In genomic region chr17:18182978-18183333, GRCh38 we compare ENCODE assay signal across 8 cellular contexts. TPM values are rescaled to one million over a fixed set of nuclear protein-coding genes. Genes with fewer than 3 reads are reported as not detected.
A peak's percentile ranks its signal among the peaks of the same experiment; 100 is the strongest.
DNase-seq lines count a peak whose midpoint lies in the region; ATAC-seq lines count a peak whose summit lies in the region.

No MANE protein-coding gene starts in this region.

- POLR2A ChIA-PET in naive thymus-derived CD4-positive, alpha-beta T cell (lab: Charles Lee): interaction anchor here (0.7 to 4.1 kb wide), 11 partner anchors 13 to 210 kb away, joined by 3 to 29 read pairs (median 5); partner anchors contain the start of genes DRC3 and TOM1L2

- intact Hi-C loops in naive thymus-derived CD4-positive, alpha-beta T cell (cut with micrococcal nuclease): loop anchor here (1.0 to 10.0 kb wide), 16 partner anchors 25 to 1794 kb away; partner anchors contain the start of genes ATPAF2 (in 2 of the 2), DRC3 (in 2 of the 2), DRG2 (in 2 of the 2) and GID4 (in 2 of the 2)

- peaks cover 4 to 25% (median 8%) of the 10 kb centered on the region in 5 donors for H3K36me3 Mint-ChIP-seq in naive thymus-derived CD4-positive, alpha-beta T cell
- H3K36me3 Mint-ChIP-seq in stimulated activated naive B cell treated with anti-CD40 and anti-IgM and Interleukin-4, amounts not matched to agents 10 μg/mL and 1 μg/mL and 100 μg/mL, for 72 hours: peaks cover 17 to 26% of the 10 kb centered on the region in 2 donors

- H3K27ac Mint-ChIP-seq in naive thymus-derived CD4-positive, alpha-beta T cell: peak overlapping the region; percentile 96 to 99 (median 98)
- peak overlapping the region; percentile 100 for H3K27ac Mint-ChIP-seq in stimulated activated naive B cell treated with anti-CD40 and anti-IgM and Interleukin-4, amounts not matched to agents 10 μg/mL and 1 μg/mL and 100 μg/mL, for 72 hours

- peaks cover 0 to 3% (median 0%) of the 10 kb centered on the region in 5 donors for H3K27me3 Mint-ChIP-seq in naive thymus-derived CD4-positive, alpha-beta T cell
- no peaks in the 10 kb centered on the region for H3K27me3 Mint-ChIP-seq in stimulated activated naive B cell treated with anti-CD40 and anti-IgM and Interleukin-4, amounts not matched to agents 10 μg/mL and 1 μg/mL and 100 μg/mL, for 72 hours

- H3K4me3 Mint-ChIP-seq in naive thymus-derived CD4-positive, alpha-beta T cell: peak overlapping the region; percentile 83 to 99 (median 94)
- peak overlapping the region; percentile 85 to 87 for H3K4me3 Mint-ChIP-seq in stimulated activated naive B cell treated with anti-CD40 and anti-IgM and Interleukin-4, amounts not matched to agents 10 μg/mL and 1 μg/mL and 100 μg/mL, for 72 hours

- peaks cover 30 to 34% of the 10 kb centered on the region in 2 donors for H3K4me1 ChIP-seq in naive thymus-derived CD4-positive, alpha-beta T cell (ENCODE audit: control insufficient read depth in 2 of 2, insufficient read depth in 2 of 2, low read length in 2 of 2)

- peak; percentile 77 to 82 for DNase-seq in NCI-H524 (lab: John Stamatoyannopoulos, UW)
- no peak for DNase-seq in NCI-H524 treated with DMSO at 0.1 percent for 48 hours (lab: John Stamatoyannopoulos, UW)
- DNase-seq in NCI-H748 (lab: John Stamatoyannopoulos, UW; ENCODE audit: unreplicated experiment): peak; percentile 88
- DNase-seq in activated CD8-positive, alpha-beta memory T cell treated with anti-CD3 and anti-CD28 coated beads for 4 hours (ENCODE audit: low read depth in 2 of 2): peak; percentile 64 to 71
- peak; percentile 77 for DNase-seq in epidermal melanocyte (ENCODE audit: insufficient read length, low spot score)
- DNase-seq in naive thymus-derived CD4-positive, alpha-beta T cell: peak in 3 of 9 donors; percentile 68 to 87 (median 72)
- no peak for DNase-seq in stimulated activated naive B cell treated with anti-CD40 and anti-IgM and Interleukin-4, amounts not matched to agents 10 μg/mL and 1 μg/mL and 100 μg/mL, for 72 hours

- peak; percentile 28 for ATAC-seq in HG02840 (IDR thresholded peaks at IDR 0.05; ENCODE audit: low FRiP score, unreplicated experiment)
- ATAC-seq in naive thymus-derived CD4-positive, alpha-beta T cell: peak; percentile 34
- ATAC-seq in stimulated activated naive B cell treated with anti-CD40 and anti-IgM and Interleukin-4, amounts not matched to agents 10 μg/mL and 1 μg/mL and 100 μg/mL, for 72 hours (replicated peaks): peak; percentile 54 to 62

- CTCF ChIA-PET in naive thymus-derived CD4-positive, alpha-beta T cell (lab: Charles Lee): no interaction called here

- peaks cover 0 to 12% (median 0%) of the 10 kb centered on the region in 3 experiments for H3K36me3 ChIP-seq in naive thymus-derived CD4-positive, alpha-beta T cell (ENCODE audit: control insufficient read depth in 2 of 3, insufficient read depth in 3 of 3, low read length in 3 of 3)

- H3K9me3 ChIP-seq in naive thymus-derived CD4-positive, alpha-beta T cell (ENCODE audit: control insufficient read depth in 2 of 3, low read length in 3 of 3): no peaks in the 10 kb centered on the region

- H3K9me3 Mint-ChIP-seq in naive thymus-derived CD4-positive, alpha-beta T cell: peaks cover 0 to 4% (median 0%) of the 10 kb centered on the region in 11 donors
- no peaks in the 10 kb centered on the region for H3K9me3 Mint-ChIP-seq in stimulated activated naive B cell treated with anti-CD40 and anti-IgM and Interleukin-4, amounts not matched to agents 10 μg/mL and 1 μg/mL and 100 μg/mL, for 72 hours

- H3K27me3 ChIP-seq in naive thymus-derived CD4-positive, alpha-beta T cell (ENCODE audit: control insufficient read depth in 2 of 2, insufficient read depth in 2 of 2, low read length in 2 of 2): no peaks in the 10 kb centered on the region

- peak overlapping the region; percentile 93 for H3K27ac ChIP-seq in naive thymus-derived CD4-positive, alpha-beta T cell (ENCODE audit: low read depth, low read length)

- H3K4me1 Mint-ChIP-seq in naive thymus-derived CD4-positive, alpha-beta T cell: peaks cover 34 to 54% (median 40%) of the 10 kb centered on the region in 7 donors
- peaks cover 29 to 48% of the 10 kb centered on the region in 2 donors for H3K4me1 Mint-ChIP-seq in stimulated activated naive B cell treated with anti-CD40 and anti-IgM and Interleukin-4, amounts not matched to agents 10 μg/mL and 1 μg/mL and 100 μg/mL, for 72 hours

- peak overlapping the region; percentile 78 for H3K4me3 ChIP-seq in naive thymus-derived CD4-positive, alpha-beta T cell (ENCODE audit: low read length)

RNA-seq across cellular contexts. Expression of gene ALKBH5, which starts 0.7 kb away (rescaled TPM):
- 100 to 1,000 TPM in 3 of 5 experiments, 10 to 100 TPM in 2; 97.4 to 135 (median 108) TPM for total RNA-seq in naive thymus-derived CD4-positive, alpha-beta T cell
- 100 to 1,000 TPM; 121 to 154 TPM for polyA plus RNA-seq in naive thymus-derived CD4-positive, alpha-beta T cell

RNA-seq across cellular contexts. Expression of gene LLGL1, which starts 42.5 kb away (rescaled TPM):
- 10 to 100 TPM; 12.9 to 21.6 (median 16.5) TPM for total RNA-seq in naive thymus-derived CD4-positive, alpha-beta T cell
- 1 to 10 TPM in 1 of 2 donors, under 1 TPM in 1; 0.89 to 2.0 TPM for polyA plus RNA-seq in naive thymus-derived CD4-positive, alpha-beta T cell

Comparison
In these comparisons a context has a peak if more than half of its experiments do, and no peak if none do; other contexts are left out.
1. DNase-seq: peak in NCI-H524 (2 of 2), NCI-H748 (single experiment), activated CD8-positive, alpha-beta memory T cell treated with anti-CD3 and anti-CD28 coated beads for 4 hours (2 of 2) and epidermal melanocyte (single experiment); none in NCI-H524 treated with DMSO at 0.1 percent for 48 hours (single experiment) and stimulated activated naive B cell treated with anti-CD40 and anti-IgM and Interleukin-4, amounts not matched to agents 10 μg/mL and 1 μg/mL and 100 μg/mL, for 72 hours (single experiment).
2. Peak in every context shown above with its lines, with median percentiles within 50 percentile points of each other: ATAC-seq.